ENCODE assay signal across 8 cellular contexts in genomic region chr3:129184396-129184656, GRCh38. TPM values are rescaled to one million over a fixed set of nuclear protein-coding genes. Genes with fewer than 3 reads are reported as not detected.
DNase-seq lines count a peak whose midpoint lies in the region; ATAC-seq and TF ChIP-seq lines count a peak whose summit lies in the region.

No MANE protein-coding gene starts in this region.

- peak overlapping the region; percentile 91 for H3K27ac Mint-ChIP-seq in mesothelial cell of epicardium

- peaks cover under 1% of the 10 kb centered on the region for H3K36me3 ChIP-seq in H7 (replicated peaks; ENCODE audit: control insufficient read depth, insufficient read depth, low read length)
- peaks cover 12% of the 10 kb centered on the region for H3K36me3 ChIP-seq in upper lobe of right lung

- intact Hi-C loops in upper lobe of right lung (cut with DNase I) = no loop called here

- H3K9me3 Mint-ChIP-seq in mesothelial cell of epicardium = no peaks in the 10 kb centered on the region

- no peak for TF ChIP-seq CTCF in mesothelial cell of epicardium (IDR thresholded peaks at IDR 0.05; ENCODE audit: unreplicated experiment)
- TF ChIP-seq CTCF in upper lobe of right lung (IDR thresholded peaks at IDR 0.05) = no peak

- H3K4me3 Mint-ChIP-seq in mesothelial cell of epicardium = peak overlapping the region; percentile 90

- H3K4me1 ChIP-seq in upper lobe of right lung = peaks cover 47% of the 10 kb centered on the region

- ATAC-seq in upper lobe of right lung = peak; percentile 3

- H3K4me1 Mint-ChIP-seq in mesothelial cell of epicardium = peaks cover 32% of the 10 kb centered on the region

- H3K27me3 ChIP-seq in H7 (ENCODE audit: control insufficient read depth, insufficient read depth, low read length) (no peaks in the 10 kb centered on the region), upper lobe of right lung (no peaks in the 10 kb centered on the region)

- H3K4me3 ChIP-seq in H7 (ENCODE audit: insufficient read depth, low read depth, low read length) = peak overlapping the region; percentile 100
- H3K4me3 ChIP-seq in upper lobe of right lung = peak overlapping the region; percentile 97

- peak overlapping the region; percentile 100 for H3K27ac ChIP-seq in upper lobe of right lung

- H3K9me3 ChIP-seq in upper lobe of right lung = no peaks in the 10 kb centered on the region

- peak; percentile 26 for DNase-seq in CD1c-positive myeloid dendritic cell (ENCODE audit: extremely low spot score)
- DNase-seq in H7 = peak; percentile 68
- peak; percentile 22 for DNase-seq in RPMI7951 (ENCODE audit: low read depth)
- DNase-seq in dermis blood vessel endothelial cell = peak; percentile 52
- DNase-seq in mesothelial cell of epicardium (ENCODE audit: low spot score in 2 of 2, unreplicated experiment in 2 of 2) = no peak
- DNase-seq in upper lobe of right lung = no peak
- DNase-seq in NCI-H446 treated with DMSO at 0.1 percent for 48 hours (lab: John Stamatoyannopoulos, UW) = no peak
- no peak for DNase-seq in dedifferentiated amniotic fluid mesenchymal stem cell (ENCODE audit: extremely low spot score)

- H3K36me3 Mint-ChIP-seq in mesothelial cell of epicardium = peaks cover under 1% of the 10 kb centered on the region

- H3K27me3 Mint-ChIP-seq in mesothelial cell of epicardium (ENCODE audit: low read depth) = no peaks in the 10 kb centered on the region

RNA-seq across cellular contexts. Expression of gene CNBP, which starts 0.6 kb away (rescaled TPM):
- total RNA-seq in H7 (2014; rRNA removed; shearing (Covaris generic)) = 351 and 430 TPM in 2 replicates
- total RNA-seq in RPMI7951 (2014; rRNA removed; shearing (Covaris generic)) = 394 and 396 TPM in 2 replicates
- 251 and 283 TPM in 2 replicates for total RNA-seq in dermis blood vessel endothelial cell
- total RNA-seq in mesothelial cell of epicardium = 217 to 223 TPM (median 222 TPM) in 3 replicates
- total RNA-seq in upper lobe of right lung = 314 TPM

RNA-seq across cellular contexts. Expression of gene ISY1, which starts 23.5 kb away (rescaled TPM):
- total RNA-seq in H7 (2014; rRNA removed; shearing (Covaris generic)) = 24.1 and 26.2 TPM in 2 replicates
- 46.6 and 49.1 TPM in 2 replicates for total RNA-seq in RPMI7951 (2014; rRNA removed; shearing (Covaris generic))
- total RNA-seq in dermis blood vessel endothelial cell (37.9 and 57.6 TPM in 2 replicates), mesothelial cell of epicardium (37.5 to 40.3 TPM (median 38.5 TPM) in 3 replicates), upper lobe of right lung (30.3 TPM)

Comparison
In these comparisons a context has a peak if more than half of its experiments do, and no peak if none do; other contexts are left out.
1. DNase-seq: peak in CD1c-positive myeloid dendritic cell (single experiment), H7 (single experiment), RPMI7951 (single experiment) and dermis blood vessel endothelial cell (single experiment); none in mesothelial cell of epicardium (0 of 2), upper lobe of right lung (single experiment), NCI-H446 treated with DMSO at 0.1 percent for 48 hours (single experiment) and dedifferentiated amniotic fluid mesenchymal stem cell (single experiment).